Comparison of ENCODE assay signal across 8 cellular contexts in the genomic region with DNA sequence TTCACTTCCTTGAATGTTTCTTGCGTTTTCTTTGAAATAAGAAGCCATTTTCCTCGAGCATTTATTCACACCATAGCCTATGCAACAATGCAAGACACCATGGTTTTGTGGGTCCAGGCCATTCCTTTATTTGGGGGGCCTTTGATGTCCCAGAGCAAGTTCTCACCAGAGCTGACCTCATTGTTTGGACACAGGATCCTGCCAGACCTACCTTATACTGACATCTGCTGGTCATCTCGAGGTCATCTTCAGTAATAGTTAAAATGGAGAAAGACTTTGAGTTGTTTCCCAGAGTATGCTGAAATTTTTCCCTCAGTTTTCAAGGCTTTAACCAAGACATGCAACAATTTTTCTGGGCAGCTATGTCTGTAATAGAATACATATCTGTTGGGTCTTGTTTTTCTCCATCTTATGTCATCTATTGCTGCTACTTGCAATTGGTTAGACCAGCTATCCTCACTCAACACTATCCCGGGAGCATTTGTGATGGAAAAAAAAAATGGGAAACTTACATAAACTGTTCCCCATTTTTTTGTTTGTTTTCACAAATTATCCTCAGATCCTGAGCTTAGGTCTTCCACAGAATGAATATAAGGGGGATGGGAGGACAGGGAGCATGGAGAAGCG. TPM values are rescaled to one million over a fixed set of nuclear protein-coding genes. Genes with fewer than 3 reads are reported as not detected.
DNase-seq lines count a peak whose midpoint lies in the region; ATAC-seq and TF ChIP-seq lines count a peak whose summit lies in the region.

No MANE protein-coding gene starts in this region.

- peak; percentile 71 for TF ChIP-seq CTCF in WERI-Rb-1 (IDR thresholded peaks at IDR 0.05; ENCODE audit: low read depth, low read length)

- ATAC-seq in activated CD8-positive, alpha-beta T cell treated with anti-CD3 and anti-CD28 coated beads, Interleukin-2, amount 10 ng/mL, durations not matched to agents 7 days and 5 days = no peak
- no peak for ATAC-seq in HG03354 (IDR thresholded peaks at IDR 0.05; ENCODE audit: poor library complexity, severe bottlenecking, unreplicated experiment)

- H3K27me3 Mint-ChIP-seq in activated CD4-positive, alpha-beta T cell treated with anti-CD3 and anti-CD28 coated beads, Interleukin-2, amount 10 ng/mL, durations not matched to agents 24 days and 14 days = peaks cover 8% of the 10 kb centered on the region
- peaks cover 5% of the 10 kb centered on the region for H3K27me3 Mint-ChIP-seq in activated CD8-positive, alpha-beta T cell treated with anti-CD3 and anti-CD28 coated beads, Interleukin-2, amount 10 ng/mL, durations not matched to agents 7 days and 5 days (ENCODE audit: low read depth)

- DNase-seq in EL (peak; percentile 42), Karpas-422 (peak; percentile 68), WERI-Rb-1 (peak; percentile 38), iris pigment epithelial cell (ENCODE audit: low read depth) (peak; percentile 52), HCEC 1CT (no peak)
- no peak for DNase-seq in activated CD4-positive, alpha-beta T cell treated with anti-CD3 and anti-CD28 coated beads, Interleukin-2, amount 10 ng/mL, durations not matched to agents 24 days and 14 days
- no peak for DNase-seq in activated CD8-positive, alpha-beta T cell treated with anti-CD3 and anti-CD28 coated beads, Interleukin-2, amount 10 ng/mL, durations not matched to agents 7 days and 5 days

- no peaks in the 10 kb centered on the region for H3K9me3 Mint-ChIP-seq in activated CD4-positive, alpha-beta T cell treated with anti-CD3 and anti-CD28 coated beads, Interleukin-2, amount 10 ng/mL, durations not matched to agents 24 days and 14 days
- H3K9me3 Mint-ChIP-seq in activated CD8-positive, alpha-beta T cell treated with anti-CD3 and anti-CD28 coated beads, Interleukin-2, amount 10 ng/mL, durations not matched to agents 7 days and 5 days (ENCODE audit: insufficient read depth) = no peaks in the 10 kb centered on the region

- H3K9me3 ChIP-seq in Karpas-422 (ENCODE audit: low read length) = no peaks in the 10 kb centered on the region
- H3K9me3 ChIP-seq in WERI-Rb-1 (ENCODE audit: severe bottlenecking) = peaks cover 2% of the 10 kb centered on the region

- H3K27ac ChIP-seq in Karpas-422 (ENCODE audit: low read length) = no peak overlapping the region
- H3K27ac ChIP-seq in WERI-Rb-1 = no peak overlapping the region

- POLR2A ChIA-PET in activated CD8-positive, alpha-beta T cell treated with anti-CD3 and anti-CD28 coated beads, Interleukin-2, amount 10 ng/mL, durations not matched to agents 7 days and 5 days (lab: Charles Lee) = no interaction called here

- no peak overlapping the region for H3K9ac ChIP-seq in Karpas-422 (ENCODE audit: low read length)

- no peak overlapping the region for H3K4me2 ChIP-seq in Karpas-422 (ENCODE audit: low read depth, low read length, poor library complexity, severe bottlenecking)

- no peak overlapping the region for H2AFZ ChIP-seq in Karpas-422 (ENCODE audit: low read length)

- no peaks in the 10 kb centered on the region for H3K36me3 Mint-ChIP-seq in activated CD4-positive, alpha-beta T cell treated with anti-CD3 and anti-CD28 coated beads, Interleukin-2, amount 10 ng/mL, durations not matched to agents 24 days and 14 days (ENCODE audit: low read depth)
- H3K36me3 Mint-ChIP-seq in activated CD8-positive, alpha-beta T cell treated with anti-CD3 and anti-CD28 coated beads, Interleukin-2, amount 10 ng/mL, durations not matched to agents 7 days and 5 days (ENCODE audit: low read depth) = no peaks in the 10 kb centered on the region

- H3K4me3 ChIP-seq in Karpas-422 (ENCODE audit: low read length) (no peak overlapping the region), WERI-Rb-1 (ENCODE audit: low read depth, low read length) (no peak overlapping the region)

- H4K20me1 ChIP-seq in Karpas-422 (ENCODE audit: insufficient read depth, low read depth, low read length) = no peaks in the 10 kb centered on the region

- no peaks in the 10 kb centered on the region for H3K9me2 ChIP-seq in Karpas-422 (replicated peaks; ENCODE audit: insufficient read depth, low read length)

- H3K27ac Mint-ChIP-seq in activated CD4-positive, alpha-beta T cell treated with anti-CD3 and anti-CD28 coated beads, Interleukin-2, amount 10 ng/mL, durations not matched to agents 24 days and 14 days = no peak overlapping the region
- no peak overlapping the region for H3K27ac Mint-ChIP-seq in activated CD8-positive, alpha-beta T cell treated with anti-CD3 and anti-CD28 coated beads, Interleukin-2, amount 10 ng/mL, durations not matched to agents 7 days and 5 days

- H3K4me3 Mint-ChIP-seq in activated CD4-positive, alpha-beta T cell treated with anti-CD3 and anti-CD28 coated beads, Interleukin-2, amount 10 ng/mL, durations not matched to agents 24 days and 14 days = no peak overlapping the region
- no peak overlapping the region for H3K4me3 Mint-ChIP-seq in activated CD8-positive, alpha-beta T cell treated with anti-CD3 and anti-CD28 coated beads, Interleukin-2, amount 10 ng/mL, durations not matched to agents 7 days and 5 days

- no peaks in the 10 kb centered on the region for H3K4me1 ChIP-seq in Karpas-422 (ENCODE audit: low read length)

- H3K36me3 ChIP-seq in Karpas-422 (ENCODE audit: insufficient read depth, low read length) (no peaks in the 10 kb centered on the region), WERI-Rb-1 (no peaks in the 10 kb centered on the region)

- H3K79me2 ChIP-seq in Karpas-422 (ENCODE audit: low read length) = no peaks in the 10 kb centered on the region

- H3K27me3 ChIP-seq in Karpas-422 (ENCODE audit: low read length) (no peaks in the 10 kb centered on the region), WERI-Rb-1 (ENCODE audit: insufficient read depth, low read depth, severe bottlenecking) (no peaks in the 10 kb centered on the region)

- CTCF ChIA-PET in activated CD8-positive, alpha-beta T cell treated with anti-CD3 and anti-CD28 coated beads, Interleukin-2, amount 10 ng/mL, durations not matched to agents 7 days and 5 days (lab: Charles Lee) = interaction anchor here (0.9 to 2.1 kb wide), 3 partner anchors 10 to 18 kb away, joined by 3 to 9 read pairs (median 4); no protein-coding TSS in a partner anchor

- peaks cover 3% of the 10 kb centered on the region for H3K4me1 Mint-ChIP-seq in activated CD4-positive, alpha-beta T cell treated with anti-CD3 and anti-CD28 coated beads, Interleukin-2, amount 10 ng/mL, durations not matched to agents 24 days and 14 days
- H3K4me1 Mint-ChIP-seq in activated CD8-positive, alpha-beta T cell treated with anti-CD3 and anti-CD28 coated beads, Interleukin-2, amount 10 ng/mL, durations not matched to agents 7 days and 5 days (ENCODE audit: low read depth) = peaks cover 3% of the 10 kb centered on the region

- intact Hi-C loops in activated CD4-positive, alpha-beta T cell treated with anti-CD3 and anti-CD28 coated beads, Interleukin-2, amount 10 ng/mL, durations not matched to agents 24 days and 14 days (cut with micrococcal nuclease) = no loop called here

RNA-seq across cellular contexts. Expression of gene BACE2, which starts 34.0 kb away (rescaled TPM):
- total RNA-seq in Karpas-422 (2014; rRNA removed; shearing (Covaris generic); ENCODE audit: low replicate concordance) = not detected in 2 replicates
- 0.28 and 1.9 TPM in 2 replicates for total RNA-seq in activated CD4-positive, alpha-beta T cell treated with anti-CD3 and anti-CD28 coated beads, Interleukin-2, amount 10 ng/mL, durations not matched to agents 24 days and 14 days
- total RNA-seq in activated CD8-positive, alpha-beta T cell treated with anti-CD3 and anti-CD28 coated beads, Interleukin-2, amount 10 ng/mL, durations not matched to agents 7 days and 5 days = 1 to 10 TPM; 4.1 to 4.6 TPM

Comparison
In these comparisons a context has a peak if more than half of its experiments do, and no peak if none do; other contexts are left out.
1. DNase-seq: peak in EL (single experiment), Karpas-422 (single experiment), WERI-Rb-1 (single experiment) and iris pigment epithelial cell (single experiment); none in activated CD4-positive, alpha-beta T cell treated with anti-CD3 and anti-CD28 coated beads, Interleukin-2, amount 10 ng/mL, durations not matched to agents 24 days and 14 days (single experiment), activated CD8-positive, alpha-beta T cell treated with anti-CD3 and anti-CD28 coated beads, Interleukin-2, amount 10 ng/mL, durations not matched to agents 7 days and 5 days (single experiment) and HCEC 1CT (single experiment).